Comparison of ENCODE assay signal across 10 cellular contexts in the genomic region with DNA sequence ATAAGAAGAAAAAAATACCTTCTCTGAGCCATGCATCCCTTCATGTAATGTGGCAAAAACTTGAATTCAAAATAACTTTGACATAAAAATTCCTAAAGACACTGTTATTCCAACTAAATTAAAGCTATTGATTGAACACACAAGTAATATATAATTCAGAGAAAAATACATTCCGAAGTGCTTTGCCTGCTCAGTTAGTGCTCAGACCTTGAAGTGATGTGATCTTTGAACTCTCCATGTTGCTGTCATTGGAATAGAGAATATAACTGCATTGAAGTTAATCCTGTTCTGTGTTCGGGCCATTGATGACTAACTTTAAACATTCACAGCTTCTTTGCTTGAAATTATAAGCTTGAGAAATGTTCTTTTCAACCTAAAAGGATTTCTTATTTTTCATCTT.
"Had no signal": no experiment of that assay in that cellular context is flagged by ENCODE, and none has a peak within 500 bp of the region (broad histone marks: within the 10 kb centered on the region; RNA-seq: fewer than 3 reads in every experiment).

No MANE protein-coding gene starts in this region.

- ATAC-seq: HCT116 had no signal

- H2AFZ ChIP-seq: GM23248 had no signal

- H3K4me3 ChIP-seq: GM23248, HAP-1 had no signal

- FAIRE-seq: H1, H54 had no signal

- H3K27ac ChIP-seq: GM23248 had no signal

- H3K9ac ChIP-seq: GM23248 had no signal

- H3K4me1 ChIP-seq: HAP-1 had no signal

- H3K27ac Mint-ChIP-seq: HFFc6 had no signal

- H3K9me3 ChIP-seq: HAP-1 had no signal

- H3K4me3 Mint-ChIP-seq: H9, HFFc6 had no signal

- DNase-seq: GM23248, GOT3, H7, H9, HCEC 1CT, HFFc6 had no signal

- H3K9me3 Mint-ChIP-seq: H9, HFFc6 had no signal
